18 cellular contexts compared by ENCODE assay signal in genomic region chr17:66654764-66655163, GRCh38.
DNase-seq lines count a peak whose midpoint lies in the region; ATAC-seq, FAIRE-seq and TF ChIP-seq lines count a peak whose summit lies in the region.
"Had no signal": no experiment of that assay in that cellular context is flagged by ENCODE, and none has a peak within 500 bp of the region (broad histone marks: within the 10 kb centered on the region; RNA-seq: fewer than 3 reads in every experiment).

No MANE protein-coding gene starts in this region.

- peaks cover 55% of the 10 kb centered on the region for H3K4me1 Mint-ChIP-seq in HFFc6 (ENCODE audit: low read depth)
- peaks cover 55% of the 10 kb centered on the region for H3K4me1 Mint-ChIP-seq in activated CD8-positive, alpha-beta T cell treated with anti-CD3 and anti-CD28 coated beads for 36 hours (ENCODE audit: low read depth)
- H3K4me1 Mint-ChIP-seq: IgD-negative memory B cell had no signal

- H3K9ac ChIP-seq in mesenchymal stem cell (ENCODE audit: low read length) = peak overlapping the region; percentile 45

- no peak overlapping the region for H2AFZ ChIP-seq in mesenchymal stem cell (ENCODE audit: low read depth, low read length)

- H4K91ac ChIP-seq in mesenchymal stem cell (ENCODE audit: low read length) = no peak overlapping the region

- peaks cover 64% of the 10 kb centered on the region for H3K36me3 Mint-ChIP-seq in HFFc6 (ENCODE audit: low read depth)
- peaks cover 83% of the 10 kb centered on the region for H3K36me3 Mint-ChIP-seq in activated CD8-positive, alpha-beta T cell treated with anti-CD3 and anti-CD28 coated beads for 36 hours (ENCODE audit: low read depth)

- DNase-seq in A549 (ENCODE audit: low read depth in 1 of 2, low spot score in 1 of 2) = no peak
- no peak for DNase-seq in HFFc6
- DNase-seq in dorsolateral prefrontal cortex = no peak
- no peak for DNase-seq in mesenchymal stem cell
- DNase-seq in HuH-7.5 (ENCODE audit: low spot score) = no peak
- no peak for DNase-seq in HEK293T (ENCODE audit: extremely low spot score)
- no peak for DNase-seq in activated CD8-positive, alpha-beta T cell treated with anti-CD3 and anti-CD28 coated beads for 36 hours
- DNase-seq: BE2C; CD8-positive, alpha-beta memory T cell; GF-D8; GOT3; NCI-H1436; NCI-H2029 treated with DMSO at 0.1 percent for 48 hours; NCI-H510A; Peyer's patch; SHP77 had no signal

- H3K79me1 ChIP-seq in mesenchymal stem cell (replicated peaks; ENCODE audit: low read length, poor library complexity, severe bottlenecking) = peaks cover 15% of the 10 kb centered on the region

- H3K27ac ChIP-seq in A549 = no peak overlapping the region
- H3K27ac ChIP-seq in dorsolateral prefrontal cortex = peak overlapping the region in 41 of 59 donors; percentile 1 to 80 (median 56)
- H3K27ac ChIP-seq in mesenchymal stem cell (ENCODE audit: low read length, poor library complexity, severe bottlenecking) = no peak overlapping the region
- H3K27ac ChIP-seq: Peyer's patch had no signal

- no peak overlapping the region for H3K4me3 Mint-ChIP-seq in HFFc6
- no peak overlapping the region for H3K4me3 Mint-ChIP-seq in activated CD8-positive, alpha-beta T cell treated with anti-CD3 and anti-CD28 coated beads for 36 hours
- H3K4me3 Mint-ChIP-seq: CD8-positive, alpha-beta memory T cell; IgD-negative memory B cell had no signal

- H3K18ac ChIP-seq in mesenchymal stem cell (ENCODE audit: low read depth in 1 of 2, low read length in 2 of 2) = peak overlapping the region in 1 of 2 experiments; percentile 29

- peak overlapping the region; percentile 4; the same call in 1 of the 2 replicates for H3K27ac Mint-ChIP-seq in HFFc6
- no peak overlapping the region for H3K27ac Mint-ChIP-seq in activated CD8-positive, alpha-beta T cell treated with anti-CD3 and anti-CD28 coated beads for 36 hours
- H3K27ac Mint-ChIP-seq: IgD-negative memory B cell had no signal

- TF ChIP-seq CTCF in A549 (IDR thresholded peaks at IDR 0.05) (no peak), HFFc6 (IDR thresholded peaks at IDR 0.05) (no peak), dorsolateral prefrontal cortex (IDR thresholded peaks at IDR 0.05 in 54 of 56, conservative IDR thresholded peaks at IDR 0.05 in 2 of 56; ENCODE audit: low read depth in 1 of 56, partially characterized antibody in 56 of 56) (no peak)
- TF ChIP-seq CTCF in activated CD8-positive, alpha-beta T cell treated with anti-CD3 and anti-CD28 coated beads for 36 hours (IDR thresholded peaks at IDR 0.05) = no peak

- 96% methylated on average over 7 of the region's 7 CpGs for WGBS in A549 (ENCODE audit: missing lambda C conversion rate)
- WGBS in mesenchymal stem cell = 98% methylated on average over 7 of the region's 7 CpGs

- no peak for TF ChIP-seq RAD21 in A549 (conservative IDR thresholded peaks at IDR 0.05 in 1 of 2, IDR thresholded peaks at IDR 0.05 in 1 of 2)

- no peak overlapping the region for H2BK5ac ChIP-seq in mesenchymal stem cell (ENCODE audit: low read depth, low read length, poor library complexity, severe bottlenecking)

- no peak overlapping the region for H2AK5ac ChIP-seq in mesenchymal stem cell (ENCODE audit: low read length, severe bottlenecking)

- H4K8ac ChIP-seq in mesenchymal stem cell (ENCODE audit: low read length) = no peak overlapping the region

- no peak for ATAC-seq in A549
- ATAC-seq in HG02588 (IDR thresholded peaks at IDR 0.05; ENCODE audit: unreplicated experiment) = no peak
- ATAC-seq in activated CD8-positive, alpha-beta T cell treated with anti-CD3 and anti-CD28 coated beads for 36 hours = no peak

- no peaks in the 10 kb centered on the region for H3K9me3 Mint-ChIP-seq in HFFc6
- peaks cover 7% of the 10 kb centered on the region for H3K9me3 Mint-ChIP-seq in activated CD8-positive, alpha-beta T cell treated with anti-CD3 and anti-CD28 coated beads for 36 hours

- H3K4me3 ChIP-seq in A549 (no peak overlapping the region), dorsolateral prefrontal cortex (peak overlapping the region in 11 of 59 donors; percentile 1 to 52 (median 18)), mesenchymal stem cell (ENCODE audit: insufficient read depth in 1 of 2, low read depth in 1 of 2, low read length in 2 of 2) (peak overlapping the region in 1 of 2 experiments; percentile 25)
- H3K4me3 ChIP-seq: Peyer's patch had no signal

- H3K4me2 ChIP-seq in A549 = no peak overlapping the region
- H3K4me2 ChIP-seq in mesenchymal stem cell (ENCODE audit: low read length, poor library complexity, severe bottlenecking) = no peak overlapping the region

- TF ChIP-seq POLR2A in A549 (IDR thresholded peaks at IDR 0.05; ENCODE audit: low read length) = no peak

- H3K4me1 ChIP-seq in A549 (no peaks in the 10 kb centered on the region), mesenchymal stem cell (ENCODE audit: control insufficient read depth, insufficient read depth, low read depth, low read length) (peaks cover 4% of the 10 kb centered on the region)
- H3K4me1 ChIP-seq: Peyer's patch had no signal

- CTCF ChIA-PET in A549 (lab: Yijun Ruan, JAX) (no interaction called here), HEK293T (lab: Yijun Ruan, JAX) (no interaction called here)
- CTCF ChIA-PET in activated CD8-positive, alpha-beta T cell treated with anti-CD3 and anti-CD28 coated beads for 36 hours (lab: Charles Lee) = no interaction called here

- no peak overlapping the region for H2BK12ac ChIP-seq in mesenchymal stem cell (ENCODE audit: low read length in 2 of 2)

- H2BK120ac ChIP-seq in mesenchymal stem cell (ENCODE audit: low read depth, low read length) = no peak overlapping the region

- H3K36me3 ChIP-seq in mesenchymal stem cell (ENCODE audit: control insufficient read depth in 1 of 2, insufficient read depth in 2 of 2, low read depth in 1 of 2, low read length in 2 of 2) = peaks cover 9 to 22% of the 10 kb centered on the region in 2 experiments
- H3K36me3 ChIP-seq: Peyer's patch had no signal

- no peak overlapping the region for H2BK15ac ChIP-seq in mesenchymal stem cell (ENCODE audit: low read depth, poor library complexity, severe bottlenecking)

- intact Hi-C loops in dorsolateral prefrontal cortex (cut with DNase I) = no loop called here
- intact Hi-C loops in activated CD8-positive, alpha-beta T cell treated with anti-CD3 and anti-CD28 coated beads for 36 hours (cut with micrococcal nuclease) = no loop called here

- no peak for TF ChIP-seq EP300 in A549 (IDR thresholded peaks at IDR 0.05)

- no peaks in the 10 kb centered on the region for H3K27me3 ChIP-seq in dorsolateral prefrontal cortex
- no peaks in the 10 kb centered on the region for H3K27me3 ChIP-seq in mesenchymal stem cell (ENCODE audit: control insufficient read depth in 1 of 2, insufficient read depth in 1 of 2, low read length in 2 of 2)
- H3K27me3 ChIP-seq: BE2C, Peyer's patch had no signal

- POLR2A ChIA-PET in A549 (lab: Yijun Ruan, JAX) (no interaction called here), HEK293T (lab: Yijun Ruan, JAX) (no interaction called here)
- POLR2A ChIA-PET in activated CD8-positive, alpha-beta T cell treated with anti-CD3 and anti-CD28 coated beads for 36 hours (lab: Charles Lee) = no interaction called here

- H3K9me3 ChIP-seq in A549 (no peaks in the 10 kb centered on the region), mesenchymal stem cell (ENCODE audit: control insufficient read depth, low read length) (no peaks in the 10 kb centered on the region)
- H3K9me3 ChIP-seq: BE2C, Peyer's patch had no signal

- no peak overlapping the region for H3K4ac ChIP-seq in mesenchymal stem cell (ENCODE audit: low read depth in 1 of 2, low read length in 2 of 2)

- no peak overlapping the region for H3K14ac ChIP-seq in mesenchymal stem cell (ENCODE audit: low read length in 2 of 2)

- H3K23ac ChIP-seq in mesenchymal stem cell (ENCODE audit: low read length in 2 of 2) = no peak overlapping the region

- no peak for FAIRE-seq in A549 (lab: Jason Lieb, UNC)

- H3K27me3 Mint-ChIP-seq in HFFc6 (ENCODE audit: insufficient read depth) = peaks cover 4% of the 10 kb centered on the region
- H3K27me3 Mint-ChIP-seq in activated CD8-positive, alpha-beta T cell treated with anti-CD3 and anti-CD28 coated beads for 36 hours = no peaks in the 10 kb centered on the region
- H3K27me3 Mint-ChIP-seq: CD8-positive, alpha-beta memory T cell had no signal

TF ChIP-seq in A549, 52 proteins besides CTCF, POLR2A, EP300 and RAD21:
- no peak for TF ChIP-seq FOSL2 (IDR thresholded peaks at IDR 0.05)
- TF ChIP-seq FOSL2 (CRISPR knock-in tag; IDR thresholded peaks at IDR 0.05) = no peak
- TF ChIP-seq EHMT2 (IDR thresholded peaks at IDR 0.05; ENCODE audit: low read depth) = 0 out of 2 replicates have a peak, but pooled peaks have one; percentile 35

TF ChIP-seq in HEK293T, 16 proteins besides CTCF, POLR2A, EP300 and RAD21:
- no peak for TF ChIP-seq ELF4 (IDR thresholded peaks at IDR 0.05)
- no peak for TF ChIP-seq FOXK2 (IDR thresholded peaks at IDR 0.05)
- no peak for TF ChIP-seq CTBP1 (IDR thresholded peaks at IDR 0.05; ENCODE audit: borderline replicate concordance)
- no peak for TF ChIP-seq LEF1 (IDR thresholded peaks at IDR 0.05; ENCODE audit: borderline replicate concordance)
- no peak for TF ChIP-seq ZNF384 (IDR thresholded peaks at IDR 0.05)
- no peak for TF ChIP-seq FOXA1 (IDR thresholded peaks at IDR 0.05)
- TF ChIP-seq SP1 (IDR thresholded peaks at IDR 0.05) = no peak
- TF ChIP-seq HDGF (IDR thresholded peaks at IDR 0.05; ENCODE audit: borderline replicate concordance) = no peak
- no peak for TF ChIP-seq BHLHE40 (IDR thresholded peaks at IDR 0.05; ENCODE audit: borderline replicate concordance)
- no peak for TF ChIP-seq L3MBTL2 (conservative IDR thresholded peaks at IDR 0.05)
TF ChIP-seq in HEK293T: peak in this region for 0.

Comparison
In these comparisons a context has a peak if more than half of its experiments do, and no peak if none do; other contexts are left out.
1. H3K27ac ChIP-seq: peak in dorsolateral prefrontal cortex (41 of 59); none in A549 (0 of 2) and mesenchymal stem cell (single experiment).